1 cellular context compared by ENCODE assay signal in the genomic region with DNA sequence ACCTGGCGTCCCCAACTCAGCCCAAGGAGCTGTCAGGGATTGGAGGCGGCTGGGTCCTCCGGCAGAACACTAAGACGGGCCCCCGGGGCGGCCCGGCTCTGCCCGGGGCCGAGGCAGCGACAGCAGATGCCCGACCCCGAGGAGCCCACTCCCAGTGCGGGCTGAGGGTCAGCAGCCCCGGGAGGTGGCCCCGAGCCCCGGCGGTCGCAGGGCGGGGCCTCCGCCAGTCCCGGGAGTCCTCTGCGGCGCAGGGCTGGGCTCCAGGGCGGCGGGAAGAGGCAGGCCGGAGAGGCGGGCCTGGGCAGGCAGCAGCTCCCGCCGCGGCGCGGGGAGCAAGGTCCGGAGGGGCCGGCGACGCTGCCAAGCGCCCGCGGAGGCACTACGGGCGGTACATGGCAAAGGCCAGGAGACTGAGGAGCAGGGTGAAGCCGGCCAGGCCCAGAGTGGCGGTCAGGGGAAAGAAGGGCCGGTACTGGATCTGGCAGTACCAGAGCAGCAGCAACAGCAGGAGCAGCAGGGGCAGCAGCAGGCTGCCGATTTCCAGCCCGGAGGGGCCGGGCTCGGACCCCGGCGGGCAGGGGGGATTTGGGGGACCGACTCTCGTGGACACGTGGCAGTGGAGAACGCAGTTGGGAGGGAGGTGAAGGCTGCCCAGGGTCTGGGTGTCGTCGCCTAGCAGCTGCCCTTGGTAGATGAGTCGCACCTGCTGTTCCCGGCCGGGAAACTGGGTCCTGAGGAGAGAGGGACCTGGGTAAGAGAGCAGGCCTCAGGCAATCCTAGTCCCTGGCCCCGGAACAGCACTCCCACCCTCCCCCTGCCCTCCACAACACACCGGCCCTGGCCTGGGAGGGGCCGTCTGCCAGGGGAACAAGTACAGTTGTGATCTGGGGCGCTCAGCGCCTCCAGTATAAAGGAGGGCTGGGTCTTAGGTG.
TF ChIP-seq lines count a peak whose summit lies in the region.

No MANE protein-coding gene starts in this region.

TF ChIP-seq in GM23338, 12 proteins besides CTCF, POLR2A, EP300 and RAD21 (continued from another document):
- TF ChIP-seq ZNF462 (CRISPR knock-in tag; IDR thresholded peaks at IDR 0.05) (no peak), ETS1 (IDR thresholded peaks at IDR 0.05) (no peak), CREB1 (CRISPR knock-in tag; IDR thresholded peaks at IDR 0.05; ENCODE audit: low read depth) (no peak), EZH2 (IDR thresholded peaks at IDR 0.05; ENCODE audit: low read depth, unreplicated experiment) (no peak)
